1 cellular context compared by ENCODE assay signal in the genomic region with DNA sequence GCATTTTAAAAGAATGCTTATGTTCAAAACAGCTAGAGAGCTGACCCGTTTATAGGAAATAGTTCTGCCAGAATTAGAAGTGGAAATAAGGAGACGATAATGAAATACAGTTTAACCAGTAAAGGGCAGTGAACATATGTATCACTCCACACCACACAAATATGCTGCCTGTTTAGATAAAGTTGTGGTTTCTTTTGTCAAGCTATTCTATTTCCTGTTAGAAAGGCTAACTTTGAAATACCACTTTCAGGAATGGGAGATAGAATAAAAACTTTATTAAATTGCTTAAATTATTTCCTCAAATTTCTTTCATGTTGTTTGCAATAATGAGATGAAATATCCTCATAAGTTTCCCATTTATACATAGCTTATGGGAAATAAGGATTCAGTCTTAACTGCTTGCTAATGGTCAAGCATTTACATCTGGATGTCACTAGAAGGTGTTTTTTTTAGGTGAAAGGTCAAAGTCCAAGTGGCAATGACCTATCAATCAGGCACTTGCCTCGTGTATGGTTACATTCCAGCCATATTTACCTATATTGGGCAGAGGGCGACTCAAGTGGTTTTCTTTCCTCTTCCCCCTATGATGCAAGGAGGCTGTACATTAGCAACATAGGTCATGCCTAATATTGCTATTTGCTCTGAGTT.
TF ChIP-seq lines count a peak whose summit lies in the region.

No MANE protein-coding gene starts in this region.

TF ChIP-seq in K562, 482 proteins besides CTCF, POLR2A, EP300 and RAD21 (continued from another document and continues in another):
- TF ChIP-seq, protein P1, sequence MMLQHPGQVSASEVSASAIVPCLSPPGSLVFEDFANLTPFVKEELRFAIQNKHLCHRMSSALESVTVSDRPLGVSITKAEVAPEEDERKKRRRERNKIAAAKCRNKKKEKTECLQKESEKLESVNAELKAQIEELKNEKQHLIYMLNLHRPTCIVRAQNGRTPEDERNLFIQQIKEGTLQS (IDR thresholded peaks at IDR 0.05) = 0 out of 2 replicates have a peak, but pooled peaks have one; percentile 44
- TF ChIP-seq, protein P1 (CRISPR knock-in tag; conservative IDR thresholded peaks at IDR 0.05) = no peak
- no peak for TF ChIP-seq EWSR1 (IDR thresholded peaks at IDR 0.05; ENCODE audit: borderline replicate concordance, low read depth, partially characterized antibody)
- TF ChIP-seq CHAMP1 (IDR thresholded peaks at IDR 0.05) = no peak
- TF ChIP-seq STAT6 (CRISPR knock-in tag; IDR thresholded peaks at IDR 0.05) = no peak
- TF ChIP-seq, protein P2, sequence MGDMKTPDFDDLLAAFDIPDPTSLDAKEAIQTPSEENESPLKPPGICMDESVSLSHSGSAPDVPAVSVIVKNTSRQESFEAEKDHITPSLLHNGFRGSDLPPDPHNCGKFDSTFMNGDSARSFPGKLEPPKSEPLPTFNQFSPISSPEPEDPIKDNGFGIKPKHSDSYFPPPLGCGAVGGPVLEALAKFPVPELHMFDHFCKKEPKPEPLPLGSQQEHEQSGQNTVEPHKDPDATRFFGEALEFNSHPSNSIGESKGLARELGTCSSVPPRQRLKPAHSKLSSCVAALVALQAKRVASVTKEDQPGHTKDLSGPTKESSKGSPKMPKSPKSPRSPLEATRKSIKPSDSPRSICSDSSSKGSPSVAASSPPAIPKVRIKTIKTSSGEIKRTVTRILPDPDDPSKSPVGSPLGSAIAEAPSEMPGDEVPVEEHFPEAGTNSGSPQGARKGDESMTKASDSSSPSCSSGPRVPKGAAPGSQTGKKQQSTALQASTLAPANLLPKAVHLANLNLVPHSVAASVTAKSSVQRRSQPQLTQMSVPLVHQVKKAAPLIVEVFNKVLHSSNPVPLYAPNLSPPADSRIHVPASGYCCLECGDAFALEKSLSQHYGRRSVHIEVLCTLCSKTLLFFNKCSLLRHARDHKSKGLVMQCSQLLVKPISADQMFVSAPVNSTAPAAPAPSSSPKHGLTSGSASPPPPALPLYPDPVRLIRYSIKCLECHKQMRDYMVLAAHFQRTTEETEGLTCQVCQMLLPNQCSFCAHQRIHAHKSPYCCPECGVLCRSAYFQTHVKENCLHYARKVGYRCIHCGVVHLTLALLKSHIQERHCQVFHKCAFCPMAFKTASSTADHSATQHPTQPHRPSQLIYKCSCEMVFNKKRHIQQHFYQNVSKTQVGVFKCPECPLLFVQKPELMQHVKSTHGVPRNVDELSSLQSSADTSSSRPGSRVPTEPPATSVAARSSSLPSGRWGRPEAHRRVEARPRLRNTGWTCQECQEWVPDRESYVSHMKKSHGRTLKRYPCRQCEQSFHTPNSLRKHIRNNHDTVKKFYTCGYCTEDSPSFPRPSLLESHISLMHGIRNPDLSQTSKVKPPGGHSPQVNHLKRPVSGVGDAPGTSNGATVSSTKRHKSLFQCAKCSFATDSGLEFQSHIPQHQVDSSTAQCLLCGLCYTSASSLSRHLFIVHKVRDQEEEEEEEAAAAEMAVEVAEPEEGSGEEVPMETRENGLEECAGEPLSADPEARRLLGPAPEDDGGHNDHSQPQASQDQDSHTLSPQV (IDR thresholded peaks at IDR 0.05) = peak; percentile 62
- TF ChIP-seq CAMTA2 (CRISPR knock-in tag; conservative IDR thresholded peaks at IDR 0.05) = no peak
- no peak for TF ChIP-seq RBM39 (optimal IDR thresholded peaks at IDR 0.05; ENCODE audit: low read depth, low read length)
- TF ChIP-seq YY1 (IDR thresholded peaks at IDR 0.05; ENCODE audit: borderline replicate concordance in 1 of 3, control insufficient read depth in 1 of 3, extremely low read depth in 1 of 3, insufficient read depth in 3 of 3, insufficient read length in 1 of 3, insufficient replicate concordance in 2 of 3, low read depth in 1 of 3, low read length in 2 of 3) = no peak
- TF ChIP-seq, protein P3, sequence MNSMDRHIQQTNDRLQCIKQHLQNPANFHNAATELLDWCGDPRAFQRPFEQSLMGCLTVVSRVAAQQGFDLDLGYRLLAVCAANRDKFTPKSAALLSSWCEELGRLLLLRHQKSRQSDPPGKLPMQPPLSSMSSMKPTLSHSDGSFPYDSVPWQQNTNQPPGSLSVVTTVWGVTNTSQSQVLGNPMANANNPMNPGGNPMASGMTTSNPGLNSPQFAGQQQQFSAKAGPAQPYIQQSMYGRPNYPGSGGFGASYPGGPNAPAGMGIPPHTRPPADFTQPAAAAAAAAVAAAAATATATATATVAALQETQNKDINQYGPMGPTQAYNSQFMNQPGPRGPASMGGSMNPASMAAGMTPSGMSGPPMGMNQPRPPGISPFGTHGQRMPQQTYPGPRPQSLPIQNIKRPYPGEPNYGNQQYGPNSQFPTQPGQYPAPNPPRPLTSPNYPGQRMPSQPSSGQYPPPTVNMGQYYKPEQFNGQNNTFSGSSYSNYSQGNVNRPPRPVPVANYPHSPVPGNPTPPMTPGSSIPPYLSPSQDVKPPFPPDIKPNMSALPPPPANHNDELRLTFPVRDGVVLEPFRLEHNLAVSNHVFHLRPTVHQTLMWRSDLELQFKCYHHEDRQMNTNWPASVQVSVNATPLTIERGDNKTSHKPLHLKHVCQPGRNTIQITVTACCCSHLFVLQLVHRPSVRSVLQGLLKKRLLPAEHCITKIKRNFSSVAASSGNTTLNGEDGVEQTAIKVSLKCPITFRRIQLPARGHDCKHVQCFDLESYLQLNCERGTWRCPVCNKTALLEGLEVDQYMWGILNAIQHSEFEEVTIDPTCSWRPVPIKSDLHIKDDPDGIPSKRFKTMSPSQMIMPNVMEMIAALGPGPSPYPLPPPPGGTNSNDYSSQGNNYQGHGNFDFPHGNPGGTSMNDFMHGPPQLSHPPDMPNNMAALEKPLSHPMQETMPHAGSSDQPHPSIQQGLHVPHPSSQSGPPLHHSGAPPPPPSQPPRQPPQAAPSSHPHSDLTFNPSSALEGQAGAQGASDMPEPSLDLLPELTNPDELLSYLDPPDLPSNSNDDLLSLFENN (IDR thresholded peaks at IDR 0.05; ENCODE audit: low read depth in 2 of 2, low read length in 2 of 2) = 0 out of 4 replicates have a peak, but pooled peaks of 1 of the 2 experiments have one; percentile 49
- no peak for TF ChIP-seq ASH1L (IDR thresholded peaks at IDR 0.05; ENCODE audit: borderline replicate concordance, low read depth, partially characterized antibody)
- TF ChIP-seq ZNF512 (tag; IDR thresholded peaks at IDR 0.05) = no peak
- no peak for TF ChIP-seq ZNF583 (CRISPR knock-in tag; IDR thresholded peaks at IDR 0.05)
- TF ChIP-seq TAL1 (IDR thresholded peaks at IDR 0.05) = peak; percentile 82
- TF ChIP-seq ZNF584 (CRISPR knock-in tag; IDR thresholded peaks at IDR 0.05; ENCODE audit: low read depth) = 0 out of 2 replicates have a peak, but pooled peaks have one; percentile 8
- TF ChIP-seq ZNF24 (IDR thresholded peaks at IDR 0.05) = no peak
- TF ChIP-seq SMARCA4 (IDR thresholded peaks at IDR 0.05) = peak; percentile 80
- no peak for TF ChIP-seq SRSF1 (IDR thresholded peaks at IDR 0.05; ENCODE audit: low read depth, low read length)
- no peak for TF ChIP-seq FOS (IDR thresholded peaks at IDR 0.05; ENCODE audit: extremely low read depth, insufficient read length)
- TF ChIP-seq KDM5B (IDR thresholded peaks at IDR 0.05; ENCODE audit: insufficient replicate concordance, low read depth, low read length) = no peak
- TF ChIP-seq U2AF1 (optimal IDR thresholded peaks at IDR 0.05; ENCODE audit: low read depth, low read length) = no peak
- TF ChIP-seq RUNX1 (IDR thresholded peaks at IDR 0.05; ENCODE audit: low read depth) = no peak
- peak; percentile 49; the same call in 1 of the 2 replicates for TF ChIP-seq ELF1 (tag; IDR thresholded peaks at IDR 0.05)
- TF ChIP-seq HNRNPL (IDR thresholded peaks at IDR 0.05; ENCODE audit: low read depth, low read length) = no peak
- no peak for TF ChIP-seq U2AF2 (optimal IDR thresholded peaks at IDR 0.05; ENCODE audit: low read depth, low read length)
- peak; percentile 77 for TF ChIP-seq CBFA2T2 (conservative IDR thresholded peaks at IDR 0.05)
- TF ChIP-seq CBX1 (IDR thresholded peaks at IDR 0.05; ENCODE audit: low read depth) = no peak
- no peak for TF ChIP-seq PHF8 (IDR thresholded peaks at IDR 0.05; ENCODE audit: borderline replicate concordance, low read length)
- no peak for TF ChIP-seq FOXJ3 (CRISPR knock-in tag; IDR thresholded peaks at IDR 0.05)
- peak; percentile 68 for TF ChIP-seq STAT5A (IDR thresholded peaks at IDR 0.05; ENCODE audit: borderline replicate concordance, low read length)
- TF ChIP-seq DDX20 (tag; IDR thresholded peaks at IDR 0.05; ENCODE audit: low read depth) = no peak
- no peak for TF ChIP-seq MAFG (tag; conservative IDR thresholded peaks at IDR 0.05)
- TF ChIP-seq MEF2D (tag; conservative IDR thresholded peaks at IDR 0.05; ENCODE audit: low read depth) = peak; percentile 45; the same call in 1 of the 2 replicates
- TF ChIP-seq SMARCE1 (IDR thresholded peaks at IDR 0.05) = peak; percentile 74
- TF ChIP-seq, protein P4, sequence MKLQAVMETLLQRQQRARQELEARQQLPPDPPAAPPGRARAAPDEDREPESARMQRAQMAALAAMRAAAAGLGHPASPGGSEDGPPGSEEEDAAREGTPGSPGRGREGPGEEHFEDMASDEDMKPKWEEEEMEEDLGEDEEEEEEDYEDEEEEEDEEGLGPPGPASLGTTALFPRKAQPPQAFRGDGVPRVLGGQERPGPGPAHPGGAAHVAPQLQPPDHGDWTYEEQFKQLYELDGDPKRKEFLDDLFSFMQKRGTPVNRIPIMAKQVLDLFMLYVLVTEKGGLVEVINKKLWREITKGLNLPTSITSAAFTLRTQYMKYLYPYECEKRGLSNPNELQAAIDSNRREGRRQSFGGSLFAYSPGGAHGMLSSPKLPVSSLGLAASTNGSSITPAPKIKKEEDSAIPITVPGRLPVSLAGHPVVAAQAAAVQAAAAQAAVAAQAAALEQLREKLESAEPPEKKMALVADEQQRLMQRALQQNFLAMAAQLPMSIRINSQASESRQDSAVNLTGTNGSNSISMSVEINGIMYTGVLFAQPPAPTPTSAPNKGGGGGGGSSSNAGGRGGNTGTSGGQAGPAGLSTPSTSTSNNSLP (IDR thresholded peaks at IDR 0.05; ENCODE audit: borderline replicate concordance, low read depth, low read length) = 0 out of 2 replicates have a peak, but pooled peaks have one; percentile 46
- no peak for TF ChIP-seq ZBTB26 (CRISPR knock-in tag; IDR thresholded peaks at IDR 0.05)
- TF ChIP-seq, protein P5, sequence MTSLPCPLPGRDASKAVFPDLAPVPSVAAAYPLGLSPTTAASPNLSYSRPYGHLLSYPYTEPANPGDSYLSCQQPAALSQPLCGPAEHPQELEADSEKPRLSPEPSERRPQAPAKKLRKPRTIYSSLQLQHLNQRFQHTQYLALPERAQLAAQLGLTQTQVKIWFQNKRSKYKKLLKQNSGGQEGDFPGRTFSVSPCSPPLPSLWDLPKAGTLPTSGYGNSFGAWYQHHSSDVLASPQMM (CRISPR knock-in tag; IDR thresholded peaks at IDR 0.05) = no peak
- 0 out of 2 replicates have a peak, but pooled peaks have one; percentile 20 for TF ChIP-seq GATAD2B (IDR thresholded peaks at IDR 0.05; ENCODE audit: borderline replicate concordance)
- TF ChIP-seq GATAD2A (IDR thresholded peaks at IDR 0.05) = 0 out of 2 replicates have a peak, but pooled peaks have one; percentile 31
- no peak for TF ChIP-seq SREBF2 (CRISPR knock-in tag; IDR thresholded peaks at IDR 0.05)
